10 cellular contexts compared by ENCODE assay signal in the genomic region with DNA sequence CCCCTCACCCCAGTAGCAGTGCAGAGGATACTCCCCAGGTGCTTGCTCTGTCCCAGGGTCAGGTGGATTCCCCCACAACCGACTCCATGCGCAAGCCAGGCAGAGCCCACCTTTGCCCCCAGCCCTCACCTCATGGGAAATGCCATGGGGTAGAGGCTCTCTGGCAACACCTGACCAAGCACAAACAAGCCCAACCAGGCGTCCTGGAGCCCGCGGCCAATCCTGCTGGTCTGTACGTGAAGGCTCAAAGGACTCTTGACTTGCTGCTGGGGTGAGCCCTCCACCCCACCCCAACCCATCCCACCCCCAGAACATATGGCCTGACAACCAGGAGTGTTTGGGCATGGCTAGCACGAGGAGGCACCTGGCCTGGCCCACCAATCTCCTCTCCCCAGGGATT. TPM values are rescaled to one million over a fixed set of nuclear protein-coding genes. Genes with fewer than 3 reads are reported as not detected.
A peak's percentile ranks its signal among the peaks of the same experiment; 100 is the strongest.
DNase-seq lines count a peak whose midpoint lies in the region; ATAC-seq and TF ChIP-seq lines count a peak whose summit lies in the region.
"Had no signal": no experiment of that assay in that cellular context is flagged by ENCODE, and none has a peak within 500 bp of the region (broad histone marks: within the 10 kb centered on the region; RNA-seq: fewer than 3 reads in every experiment).

No MANE protein-coding gene starts in this region.

- H3K27ac Mint-ChIP-seq in CD14-positive monocyte (no peak overlapping the region), nephron progenitor cell (no peak overlapping the region)
- H3K27ac Mint-ChIP-seq in central memory CD8-positive, alpha-beta T cell (ENCODE audit: low read depth): no peak overlapping the region
- H3K27ac Mint-ChIP-seq: activated naive CD8-positive, alpha-beta T cell treated with anti-CD3 and anti-CD28 coated beads for 36 hours had no signal

- H3K4me1 ChIP-seq in Karpas-422 (ENCODE audit: low read length): peaks cover 56% of the 10 kb centered on the region

- intact Hi-C loops in CD14-positive monocyte (cut with micrococcal nuclease): no loop called here

- H3K36me3 ChIP-seq in Karpas-422 (ENCODE audit: insufficient read depth, low read length): no peaks in the 10 kb centered on the region

- 0 out of 2 replicates have a peak, but pooled peaks cover 7% of the 10 kb centered on the region for H3K79me2 ChIP-seq in Karpas-422 (ENCODE audit: low read length)

- H3K9me3 Mint-ChIP-seq in CD14-positive monocyte (peaks cover 0 to 15% (median 7%) of the 10 kb centered on the region in 7 donors), nephron progenitor cell (no peaks in the 10 kb centered on the region)
- H3K9me3 Mint-ChIP-seq in central memory CD8-positive, alpha-beta T cell: no peaks in the 10 kb centered on the region
- H3K9me3 Mint-ChIP-seq: activated naive CD8-positive, alpha-beta T cell treated with anti-CD3 and anti-CD28 coated beads for 36 hours had no signal

- peaks cover 5 to 9% of the 10 kb centered on the region in 2 donors for H3K36me3 Mint-ChIP-seq in CD14-positive monocyte
- peaks cover 5% of the 10 kb centered on the region for H3K36me3 Mint-ChIP-seq in central memory CD8-positive, alpha-beta T cell (ENCODE audit: insufficient read depth)
- no peaks in the 10 kb centered on the region for H3K36me3 Mint-ChIP-seq in nephron progenitor cell (ENCODE audit: low read depth)
- H3K36me3 Mint-ChIP-seq: activated naive CD8-positive, alpha-beta T cell treated with anti-CD3 and anti-CD28 coated beads for 36 hours had no signal

- H3K27ac ChIP-seq in Karpas-422 (ENCODE audit: low read length): no peak overlapping the region

- ATAC-seq in central memory CD8-positive, alpha-beta T cell (replicated peaks; ENCODE audit: extremely low read depth, poor library complexity, severe bottlenecking): no peak
- no peak for ATAC-seq in left lobe of liver

- no peaks in the 10 kb centered on the region for H3K27me3 ChIP-seq in Karpas-422 (ENCODE audit: low read length)

- H3K4me2 ChIP-seq in Karpas-422 (ENCODE audit: low read depth, low read length, poor library complexity, severe bottlenecking): peak overlapping the region; percentile 92

- H3K27me3 Mint-ChIP-seq in CD14-positive monocyte (ENCODE audit: low read depth in 3 of 3) (peaks cover 62 to 82% (median 77%) of the 10 kb centered on the region in 3 donors), nephron progenitor cell (ENCODE audit: low read depth, poor library complexity) (peaks cover 35% of the 10 kb centered on the region)
- no peaks in the 10 kb centered on the region for H3K27me3 Mint-ChIP-seq in central memory CD8-positive, alpha-beta T cell

- TF ChIP-seq CTCF in CD14-positive monocyte (IDR thresholded peaks at IDR 0.05): no peak
- TF ChIP-seq CTCF in nephron progenitor cell (IDR thresholded peaks at IDR 0.05): no peak

- no peaks in the 10 kb centered on the region for H3K9me3 ChIP-seq in Karpas-422 (ENCODE audit: low read length)

- H4K20me1 ChIP-seq in Karpas-422 (ENCODE audit: insufficient read depth, low read depth, low read length): peaks cover 46% of the 10 kb centered on the region

- H3K9me2 ChIP-seq in Karpas-422 (replicated peaks; ENCODE audit: insufficient read depth, low read length): no peaks in the 10 kb centered on the region

- H3K4me3 ChIP-seq in Karpas-422 (ENCODE audit: low read length): peak overlapping the region; percentile 88; the same call in 1 of the 2 replicates

- DNase-seq in CD14-positive monocyte (ENCODE audit: low spot score) (no peak), Karpas-422 (no peak), nephron progenitor cell (no peak), left lobe of liver (ENCODE audit: low spot score) (no peak), NCI-H82 treated with DMSO at 0.1 percent for 48 hours (lab: John Stamatoyannopoulos, UW; ENCODE audit: unreplicated experiment) (no peak), HK-2 (ENCODE audit: unreplicated experiment) (no peak)
- DNase-seq in central memory CD8-positive, alpha-beta T cell (ENCODE audit: low spot score in 2 of 2): no peak
- DNase-seq in stimulated activated CD4-positive, alpha-beta T cell treated with anti-CD3 and anti-CD28 coated beads, Interleukin-15, amount 100 ng/mL, for 24 hours: no peak
- DNase-seq: GF-D8 had no signal

- H3K4me1 Mint-ChIP-seq in CD14-positive monocyte (peaks cover 25% of the 10 kb centered on the region), nephron progenitor cell (peaks cover 72% of the 10 kb centered on the region)
- peaks cover 27% of the 10 kb centered on the region for H3K4me1 Mint-ChIP-seq in central memory CD8-positive, alpha-beta T cell

- no peak overlapping the region for H2AFZ ChIP-seq in Karpas-422 (ENCODE audit: low read length)

- peak overlapping the region; percentile 80 for H3K9ac ChIP-seq in Karpas-422 (ENCODE audit: low read length)

- peak overlapping the region; percentile 6 to 83 for H3K4me3 Mint-ChIP-seq in CD14-positive monocyte
- H3K4me3 Mint-ChIP-seq in central memory CD8-positive, alpha-beta T cell: peak overlapping the region; percentile 87
- peak overlapping the region; percentile 65 for H3K4me3 Mint-ChIP-seq in nephron progenitor cell

RNA-seq across cellular contexts. Expression of gene ADGRB2, which starts 1.8 kb away (rescaled TPM):
- not detected for polyA plus RNA-seq in CD14-positive monocyte
- 9.2 and 28.5 TPM in 2 replicates for total RNA-seq in Karpas-422 (2014; rRNA removed; shearing (Covaris generic); ENCODE audit: low replicate concordance)
- total RNA-seq in left lobe of liver: not detected

RNA-seq across cellular contexts. Expression of gene SPOCD1, which starts 53.5 kb away (rescaled TPM):
- polyA plus RNA-seq in CD14-positive monocyte: not detected
- total RNA-seq in Karpas-422 (2014; rRNA removed; shearing (Covaris generic); ENCODE audit: low replicate concordance): not detected in 2 replicates
- total RNA-seq in left lobe of liver: 0.08 TPM
- total RNA-seq: activated naive CD8-positive, alpha-beta T cell treated with anti-CD3 and anti-CD28 coated beads for 36 hours had no signal

RNA-seq across cellular contexts. Expression of gene COL16A1, which starts 58.5 kb away (rescaled TPM):
- polyA plus RNA-seq in CD14-positive monocyte: not detected
- total RNA-seq in Karpas-422 (2014; rRNA removed; shearing (Covaris generic); ENCODE audit: low replicate concordance): not detected in 2 replicates
- 1.9 TPM for total RNA-seq in left lobe of liver
